In genomic region chr20:23049933-23050838, GRCh38 we compare ENCODE assay signal across 8 cellular contexts. TPM values are rescaled to one million over a fixed set of nuclear protein-coding genes. Genes with fewer than 3 reads are reported as not detected.
DNase-seq lines count a peak whose midpoint lies in the region; ATAC-seq and TF ChIP-seq lines count a peak whose summit lies in the region.

No MANE protein-coding gene starts in this region.

- 0 to 2% methylated on average over 18 to 44 of the region's 53 CpGs for WGBS in body of pancreas, 2 donors
- 0 to 3% (median 1%) methylated on average over 21 to 53 of the region's 53 CpGs for WGBS in spleen, 5 donors

- no peak overlapping the region for H3K27ac ChIP-seq in HUES48 (ENCODE audit: low read depth, low read length)
- H3K27ac ChIP-seq in body of pancreas = peak overlapping the region in 2 of 4 donors; percentile 63 to 67
- peak overlapping the region; percentile 88 to 96 (median 91) for H3K27ac ChIP-seq in spleen

- no peaks in the 10 kb centered on the region for H3K36me3 Mint-ChIP-seq in activated T-cell treated with anti-CD3 and anti-CD28 coated beads, Interleukin-2, amount 50 U/mL, for 4 hours (ENCODE audit: insufficient read depth)

- H3K9me3 ChIP-seq in HUES48 (ENCODE audit: control insufficient read depth, insufficient read depth, low read length) (no peaks in the 10 kb centered on the region), body of pancreas (no peaks in the 10 kb centered on the region), spleen (no peaks in the 10 kb centered on the region)

- H3K9ac ChIP-seq in HUES48 (ENCODE audit: low read depth, low read length) = no peak overlapping the region

- H3K27me3 Mint-ChIP-seq in activated T-cell treated with anti-CD3 and anti-CD28 coated beads, Interleukin-2, amount 50 U/mL, for 4 hours (ENCODE audit: low read depth) = peaks cover 56% of the 10 kb centered on the region

- intact Hi-C loops in body of pancreas (cut with DNase I) (no loop called here), spleen (cut with DNase I; ENCODE audit: low total_unique reads) (loop anchor here (5.0 to 10.0 kb wide), 2 partner anchors 185 to 358 kb away; no protein-coding TSS in a partner anchor)

- H3K4me1 Mint-ChIP-seq in activated T-cell treated with anti-CD3 and anti-CD28 coated beads, Interleukin-2, amount 50 U/mL, for 4 hours (ENCODE audit: low read depth) = no peaks in the 10 kb centered on the region

- H3K27me3 ChIP-seq in HUES48 (ENCODE audit: control insufficient read depth, insufficient read depth, low read length) = peaks cover 81% of the 10 kb centered on the region
- H3K27me3 ChIP-seq in body of pancreas = peaks cover 0 to 23% of the 10 kb centered on the region in 2 donors
- peaks cover 0 to 85% (median 29%) of the 10 kb centered on the region in 7 donors for H3K27me3 ChIP-seq in spleen (replicated peaks in 1 of 7)

- TF ChIP-seq CTCF in body of pancreas (IDR thresholded peaks at IDR 0.05) (no peak), spleen (IDR thresholded peaks at IDR 0.05 in 8 of 11, conservative IDR thresholded peaks at IDR 0.05 in 3 of 11) (no peak), GM20000 (IDR thresholded peaks at IDR 0.05; ENCODE audit: extremely low read depth, missing control alignments) (no peak)

- TF ChIP-seq POLR2A in body of pancreas (IDR thresholded peaks at IDR 0.05) = no peak
- no peak for TF ChIP-seq POLR2A in spleen (IDR thresholded peaks at IDR 0.05)

- H3K4me3 ChIP-seq in HUES48 (ENCODE audit: low read depth, low read length) (peak overlapping the region; percentile 71), body of pancreas (no peak overlapping the region), spleen (peak overlapping the region; percentile 42 to 77 (median 57))

- peak; percentile 15 to 39 (median 30) for DNase-seq in body of pancreas
- DNase-seq in islet precursor cell = peak; percentile 70
- DNase-seq in spleen = peak; percentile 92
- no peak for DNase-seq in GM20000 (ENCODE audit: low spot score)
- DNase-seq in NCI-H187 (lab: John Stamatoyannopoulos, UW) = no peak
- no peak for DNase-seq in activated T-cell treated with anti-CD3 and anti-CD28 coated beads, Interleukin-2, amount 50 U/mL, for 4 hours
- DNase-seq in superior temporal gyrus (ENCODE audit: extremely low spot score) = no peak

- H3K36me3 ChIP-seq in HUES48 (ENCODE audit: control insufficient read depth, insufficient read depth, low read length) (no peaks in the 10 kb centered on the region), body of pancreas (replicated peaks in 1 of 2; ENCODE audit: insufficient read depth in 1 of 2, low read depth in 2 of 2) (no peaks in the 10 kb centered on the region), spleen (peaks cover 0 to 13% (median 0%) of the 10 kb centered on the region in 6 donors)

- H3K4me3 Mint-ChIP-seq in activated T-cell treated with anti-CD3 and anti-CD28 coated beads, Interleukin-2, amount 50 U/mL, for 4 hours = no peak overlapping the region

- peak; percentile 16 for ATAC-seq in body of pancreas
- ATAC-seq in activated T-cell treated with anti-CD3 and anti-CD28 coated beads, Interleukin-2, amount 50 U/mL, for 4 hours = no peak

- H3K9me3 Mint-ChIP-seq in activated T-cell treated with anti-CD3 and anti-CD28 coated beads, Interleukin-2, amount 50 U/mL, for 4 hours = no peaks in the 10 kb centered on the region

- H3K4me1 ChIP-seq in HUES48 (ENCODE audit: control insufficient read depth, insufficient read depth, low read length) (peaks cover 15% of the 10 kb centered on the region; the same call in 1 of the 2 replicates), body of pancreas (peaks cover 36% of the 10 kb centered on the region), spleen (peaks cover 0 to 65% (median 41%) of the 10 kb centered on the region in 6 donors)

RNA-seq across cellular contexts. Expression of gene THBD, which starts 0.7 kb away (rescaled TPM):
- total RNA-seq in body of pancreas = 10 to 100 TPM; 14.3 to 44.2 TPM
- 100 to 1,000 TPM in 2 of 7 donors, 10 to 100 TPM in 5; 47.6 to 255 (median 78.0) TPM for total RNA-seq in spleen
- 10 to 100 TPM in 1 of 3 donors, 1 to 10 TPM in 2; 7.2 to 11.6 (median 8.7) TPM for polyA plus RNA-seq in spleen
- total RNA-seq in activated T-cell treated with anti-CD3 and anti-CD28 coated beads, Interleukin-2, amount 50 U/mL, for 4 hours = under 1 TPM in 2 of 3 donors, not detected in 1; 0.05 to 0.08 TPM

RNA-seq across cellular contexts. Expression of gene SSTR4, which starts 15.1 kb away (rescaled TPM):
- not detected for total RNA-seq in body of pancreas
- total RNA-seq in spleen = not detected
- not detected for polyA plus RNA-seq in spleen
- total RNA-seq in activated T-cell treated with anti-CD3 and anti-CD28 coated beads, Interleukin-2, amount 50 U/mL, for 4 hours = not detected

RNA-seq across cellular contexts. Expression of gene CD93, which starts 35.9 kb away (rescaled TPM):
- total RNA-seq in body of pancreas = 10 to 100 TPM; 14.2 to 19.2 TPM
- 100 to 1,000 TPM in 1 of 7 donors, 10 to 100 TPM in 6; 50.4 to 103 (median 75.4) TPM for total RNA-seq in spleen
- 1 to 10 TPM; 4.1 to 6.0 (median 5.9) TPM for polyA plus RNA-seq in spleen
- total RNA-seq in activated T-cell treated with anti-CD3 and anti-CD28 coated beads, Interleukin-2, amount 50 U/mL, for 4 hours = under 1 TPM; 0.18 to 0.76 (median 0.30) TPM

Comparison
In these comparisons a context has a peak if more than half of its experiments do, and no peak if none do; other contexts are left out.
1. H3K4me3 ChIP-seq: peak in HUES48 (single experiment) and spleen (8 of 8); none in body of pancreas (0 of 2).
2. DNase-seq: peak in body of pancreas (4 of 4), islet precursor cell (single experiment) and spleen (single experiment); none in GM20000 (single experiment), NCI-H187 (0 of 2), activated T-cell treated with anti-CD3 and anti-CD28 coated beads, Interleukin-2, amount 50 U/mL, for 4 hours (single experiment) and superior temporal gyrus (single experiment).
3. RNA of gene THBD, which starts 0.7 kb away (total RNA-seq): 47.6 to 255 TPM in spleen and 14.3 to 44.2 TPM in body of pancreas; 0.05 to 0.08 TPM in activated T-cell treated with anti-CD3 and anti-CD28 coated beads, Interleukin-2, amount 50 U/mL, for 4 hours; every median in the first group is over 10 times any median in the second.
4. RNA of gene CD93, which starts 35.9 kb away (total RNA-seq): 50.4 to 103 TPM in spleen and 14.2 to 19.2 TPM in body of pancreas; 0.18 to 0.76 TPM in activated T-cell treated with anti-CD3 and anti-CD28 coated beads, Interleukin-2, amount 50 U/mL, for 4 hours; every median in the first group is over 4 times any median in the second.